Comparison of ENCODE assay signal across 8 cellular contexts in genomic region chr16:58393138-58393504, GRCh38. TPM values are rescaled to one million over a fixed set of nuclear protein-coding genes. Genes with fewer than 3 reads are reported as not detected.
A peak's percentile ranks its signal among the peaks of the same experiment; 100 is the strongest.
DNase-seq lines count a peak whose midpoint lies in the region; ATAC-seq and TF ChIP-seq lines count a peak whose summit lies in the region.

No MANE protein-coding gene starts in this region.

- peak overlapping the region; percentile 95 for H3K4me3 Mint-ChIP-seq in T-helper 2 cell treated with Interferon-gamma antibody and Interleukin-4, amounts not matched to agents 5 μg/mL and 100 μg/mL, for 36 hours

- H3K27me3 Mint-ChIP-seq in T-helper 2 cell treated with Interferon-gamma antibody and Interleukin-4, amounts not matched to agents 5 μg/mL and 100 μg/mL, for 36 hours (ENCODE audit: low read depth): peaks cover 12% of the 10 kb centered on the region

- peaks cover 17% of the 10 kb centered on the region for H3K36me3 Mint-ChIP-seq in T-helper 2 cell treated with Interferon-gamma antibody and Interleukin-4, amounts not matched to agents 5 μg/mL and 100 μg/mL, for 36 hours (ENCODE audit: low read depth)

- peaks cover 3% of the 10 kb centered on the region for H3K79me2 ChIP-seq in trophoblast cell (ENCODE audit: control insufficient read depth, insufficient read depth, low read length, poor library complexity)

- TF ChIP-seq CTCF in foreskin fibroblast (IDR thresholded peaks at IDR 0.05; ENCODE audit: low read depth, low read length): no peak

- H2BK12ac ChIP-seq in trophoblast cell (ENCODE audit: low read length): no peak overlapping the region

- H3K23ac ChIP-seq in trophoblast cell (ENCODE audit: low read length): no peak overlapping the region

- H3K27me3 ChIP-seq in trophoblast cell (ENCODE audit: insufficient read depth, low read length): no peaks in the 10 kb centered on the region

- WGBS in trophoblast cell (ENCODE audit: extremely low coverage, insufficient coverage, insufficient read length): no CpG with 5 or more reads among the region's 2 CpGs

- H3K4ac ChIP-seq in trophoblast cell (ENCODE audit: low read depth, low read length): no peak overlapping the region

- H3K4me1 ChIP-seq in trophoblast cell (ENCODE audit: control insufficient read depth in 1 of 2, insufficient read depth in 2 of 2, low read length in 2 of 2): no peaks in the 10 kb centered on the region

- no peak overlapping the region for H3K14ac ChIP-seq in trophoblast cell (ENCODE audit: low read length)

- H3K9ac ChIP-seq in trophoblast cell (ENCODE audit: low read length): no peak overlapping the region

- peak overlapping the region; percentile 64 for H3K4me2 ChIP-seq in trophoblast cell (ENCODE audit: low read length)

- H3K18ac ChIP-seq in trophoblast cell (ENCODE audit: low read length): no peak overlapping the region

- no peak overlapping the region for H2AK5ac ChIP-seq in trophoblast cell (ENCODE audit: low read length)

- in situ Hi-C loops in ACHN (cut with HindIII; ENCODE audit: low pct_ligation_motif_present, low pct_unique_long_range_greater_than_20kb, low sequenced_read_pairs): no loop called here

- H4K91ac ChIP-seq in trophoblast cell (ENCODE audit: low read depth, low read length): no peak overlapping the region

- no peaks in the 10 kb centered on the region for H3K36me3 ChIP-seq in trophoblast cell (ENCODE audit: control insufficient read depth in 1 of 2, insufficient read depth in 2 of 2, low read length in 2 of 2)

- no peaks in the 10 kb centered on the region for H3K9me3 ChIP-seq in trophoblast cell (ENCODE audit: insufficient read depth, low read depth, low read length)

- no peak overlapping the region for H4K12ac ChIP-seq in trophoblast cell (ENCODE audit: low read depth, low read length)

- H3K79me1 ChIP-seq in trophoblast cell (ENCODE audit: low read length): peaks cover 4% of the 10 kb centered on the region

- H4K8ac ChIP-seq in trophoblast cell (ENCODE audit: low read depth, low read length): peak overlapping the region; percentile 69

- peaks cover 16% of the 10 kb centered on the region for H3K4me1 Mint-ChIP-seq in T-helper 2 cell treated with Interferon-gamma antibody and Interleukin-4, amounts not matched to agents 5 μg/mL and 100 μg/mL, for 36 hours (ENCODE audit: low read depth)

- H2AFZ ChIP-seq in trophoblast cell (ENCODE audit: insufficient read depth, low read length, poor library complexity): peak overlapping the region; percentile 100

- peak overlapping the region; percentile 91 to 99 for H3K4me3 ChIP-seq in foreskin fibroblast (ENCODE audit: low read depth in 1 of 2, low read length in 2 of 2)
- no peak overlapping the region for H3K4me3 ChIP-seq in trophoblast cell (ENCODE audit: low read depth, low read length)

- peaks cover 6% of the 10 kb centered on the region for H3K9me3 Mint-ChIP-seq in T-helper 2 cell treated with Interferon-gamma antibody and Interleukin-4, amounts not matched to agents 5 μg/mL and 100 μg/mL, for 36 hours

- no peak overlapping the region for H2BK120ac ChIP-seq in trophoblast cell (ENCODE audit: insufficient read depth, low read length, poor library complexity)

- peak overlapping the region; percentile 93 for H3K27ac Mint-ChIP-seq in T-helper 2 cell treated with Interferon-gamma antibody and Interleukin-4, amounts not matched to agents 5 μg/mL and 100 μg/mL, for 36 hours

- no peak overlapping the region for H2BK5ac ChIP-seq in trophoblast cell (ENCODE audit: low read depth, low read length, poor library complexity)

- ATAC-seq in GM18520 (IDR thresholded peaks at IDR 0.05; ENCODE audit: unreplicated experiment): peak; percentile 4
- ATAC-seq in HG03095 (IDR thresholded peaks at IDR 0.05; ENCODE audit: unreplicated experiment): peak; percentile 7

- DNase-seq in ACHN (peak; percentile 19), foreskin fibroblast (peak in 1 of 2 donors; percentile 20), trophoblast cell (no peak), GM19238 (ENCODE audit: insufficient read length, low spot score) (no peak), middle frontal gyrus (ENCODE audit: extremely low spot score, low spot score) (no peak)
- no peak for DNase-seq in T-helper 2 cell treated with Interferon-gamma antibody and Interleukin-4, amounts not matched to agents 5 μg/mL and 100 μg/mL, for 36 hours (ENCODE audit: low spot score)

- H3K27ac ChIP-seq in trophoblast cell (ENCODE audit: low read depth, low read length): no peak overlapping the region

RNA-seq across cellular contexts. Expression of gene GINS3, which starts 0.8 kb away (rescaled TPM):
- polyA plus RNA-seq in trophoblast cell (2013): 6.2 and 6.5 TPM in 2 replicates
